30 cellular contexts compared by ENCODE assay signal in the genomic region with DNA sequence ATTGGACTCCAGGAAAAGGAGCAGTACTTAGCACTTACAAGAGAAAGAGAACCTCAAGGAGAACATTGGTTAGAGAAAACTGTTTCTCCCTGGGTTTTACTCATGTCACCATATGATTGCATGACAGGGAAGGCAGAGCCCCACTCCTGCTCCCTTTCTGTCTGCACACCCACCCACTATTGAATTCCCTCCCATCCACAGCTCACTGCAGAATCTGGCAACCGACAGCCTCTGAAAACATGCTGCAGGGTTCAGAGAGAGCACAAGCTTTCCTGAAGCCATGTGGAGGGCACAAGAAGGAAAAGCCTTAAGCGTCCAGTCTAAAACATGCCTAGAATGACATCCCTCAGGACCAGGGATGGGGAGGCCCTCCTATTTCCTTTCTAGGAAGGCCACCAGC. TPM values are rescaled to one million over a fixed set of nuclear protein-coding genes. Genes with fewer than 3 reads are reported as not detected.
"Had no signal": no experiment of that assay in that cellular context is flagged by ENCODE, and none has a peak within 500 bp of the region (broad histone marks: within the 10 kb centered on the region; RNA-seq: fewer than 3 reads in every experiment).

No MANE protein-coding gene starts in this region.

- H3K4me3 ChIP-seq: colonic mucosa, esophagus muscularis mucosa, gastroesophageal sphincter, heart left ventricle, hepatocyte, left lung, ovary, psoas muscle, sigmoid colon, thoracic aorta, tibial nerve, upper lobe of right lung, uterus had no signal

- H3K27me3 ChIP-seq: esophagus muscularis mucosa, ovary, sigmoid colon, tibial nerve, uterus had no signal

- H3K27ac Mint-ChIP-seq: dendritic cell treated with granulocyte-macrophage colony-stimulating factor and Interleukin-4, amounts not matched to agents 40 ng/mL and 50 ng/mL, for 4 days; endodermal cell; stimulated activated naive B cell treated with anti-CD40 and anti-IgM and Interleukin-4, amounts not matched to agents 10 μg/mL and 1 μg/mL and 100 μg/mL, for 72 hours; stimulated activated naive CD8-positive, alpha-beta T cell treated with anti-CD3 and anti-CD28 coated beads, Interleukin-15, Interleukin-2, amounts not matched to agents 100 ng/mL and 50 ng/mL, for 24 hours had no signal

- FAIRE-seq: islet of Langerhans had no signal

- H3K4me2 ChIP-seq: hepatocyte had no signal

- DNase-seq: colonic mucosa; effector CD8-positive, alpha-beta T cell; endodermal cell; foreskin keratinocyte; heart left ventricle; left cardiac atrium; left lung; mesenchymal stem cell; midbrain; naive thymus-derived CD4-positive, alpha-beta T cell; ovary; posterior cingulate gyrus; psoas muscle; right cardiac atrium; sigmoid colon; stimulated activated CD4-positive, alpha-beta T cell treated with anti-CD3 and anti-CD28 coated beads, Interleukin-2, amount 100 ng/mL, for 24 hours; stimulated activated CD4-positive, alpha-beta T cell treated with anti-CD3 and anti-CD28 coated beads, Interleukin-4, amount 100 ng/mL, for 24 hours; stimulated activated naive B cell treated with anti-CD40 and anti-IgM and Interleukin-4, amounts not matched to agents 10 μg/mL and 1 μg/mL and 100 μg/mL, for 72 hours; upper lobe of right lung; uterus had no signal

- H3K27ac ChIP-seq: colonic mucosa, esophagus muscularis mucosa, foreskin keratinocyte, gastroesophageal sphincter, heart left ventricle, hepatocyte, left lung, ovary, psoas muscle, sigmoid colon, thoracic aorta, tibial nerve, upper lobe of right lung, uterus had no signal

- H2AFZ ChIP-seq: hepatocyte had no signal

- H3K9me3 Mint-ChIP-seq: dendritic cell treated with granulocyte-macrophage colony-stimulating factor and Interleukin-4, amounts not matched to agents 40 ng/mL and 50 ng/mL, for 4 days; endodermal cell; stimulated activated naive B cell treated with anti-CD40 and anti-IgM and Interleukin-4, amounts not matched to agents 10 μg/mL and 1 μg/mL and 100 μg/mL, for 72 hours; stimulated activated naive CD8-positive, alpha-beta T cell treated with anti-CD3 and anti-CD28 coated beads, Interleukin-15, Interleukin-2, amounts not matched to agents 100 ng/mL and 50 ng/mL, for 24 hours had no signal

- H3K9me3 ChIP-seq: colonic mucosa, esophagus muscularis mucosa, gastroesophageal sphincter, heart left ventricle, left lung, ovary, psoas muscle, sigmoid colon, thoracic aorta, tibial nerve, upper lobe of right lung, uterus had no signal

- H3K4me3 Mint-ChIP-seq: dendritic cell treated with granulocyte-macrophage colony-stimulating factor and Interleukin-4, amounts not matched to agents 40 ng/mL and 50 ng/mL, for 4 days; endodermal cell; naive thymus-derived CD4-positive, alpha-beta T cell; stimulated activated naive B cell treated with anti-CD40 and anti-IgM and Interleukin-4, amounts not matched to agents 10 μg/mL and 1 μg/mL and 100 μg/mL, for 72 hours; stimulated activated naive CD8-positive, alpha-beta T cell treated with anti-CD3 and anti-CD28 coated beads, Interleukin-15, Interleukin-2, amounts not matched to agents 100 ng/mL and 50 ng/mL, for 24 hours had no signal

- ATAC-seq: foreskin keratinocyte; gastroesophageal sphincter; heart left ventricle; left cardiac atrium; left lung; naive thymus-derived CD4-positive, alpha-beta T cell; psoas muscle; right cardiac atrium; stimulated activated naive B cell treated with anti-CD40 and anti-IgM and Interleukin-4, amounts not matched to agents 10 μg/mL and 1 μg/mL and 100 μg/mL, for 72 hours; upper lobe of right lung had no signal

- H3K36me3 Mint-ChIP-seq: naive thymus-derived CD4-positive, alpha-beta T cell; stimulated activated naive B cell treated with anti-CD40 and anti-IgM and Interleukin-4, amounts not matched to agents 10 μg/mL and 1 μg/mL and 100 μg/mL, for 72 hours had no signal

- H3K36me3 ChIP-seq: colonic mucosa, esophagus muscularis mucosa, gastroesophageal sphincter, heart left ventricle, left lung, ovary, sigmoid colon, thoracic aorta, tibial nerve, upper lobe of right lung, uterus had no signal

RNA-seq across cellular contexts. Expression of a gene that starts 3.0 kb away (rescaled TPM):
- polyA plus RNA-seq: naive thymus-derived CD4-positive, alpha-beta T cell had no signal

RNA-seq across cellular contexts. Expression of a gene that starts 31.6 kb away (rescaled TPM):
- total RNA-seq: epithelial cell of proximal tubule; gastroesophageal sphincter; naive thymus-derived CD4-positive, alpha-beta T cell; skeletal muscle tissue; uterus had no signal
